ENCODE assay signal across 26 cellular contexts in the genomic region with DNA sequence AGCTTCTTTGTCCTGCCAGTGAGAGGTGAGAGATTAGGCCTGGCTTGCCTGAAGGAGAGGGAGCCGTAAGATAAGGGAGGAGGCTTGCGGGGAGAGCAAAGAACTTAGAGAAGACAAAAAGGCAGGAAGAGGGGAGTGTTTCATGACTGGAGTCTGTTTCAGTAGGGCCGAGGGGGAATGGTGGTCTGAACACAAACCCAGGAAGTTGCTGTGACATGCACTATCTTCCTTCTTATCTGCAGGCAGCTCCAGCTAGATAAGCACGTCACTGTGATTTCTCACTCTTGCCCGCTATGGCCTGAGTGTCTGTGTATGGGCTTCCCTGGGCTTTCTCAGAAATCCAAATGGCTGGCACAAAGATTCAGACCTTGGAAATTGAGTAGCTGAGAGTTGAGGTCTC.
A peak's percentile ranks its signal among the peaks of the same experiment; 100 is the strongest.
DNase-seq lines count a peak whose midpoint lies in the region; ATAC-seq, FAIRE-seq and TF ChIP-seq lines count a peak whose summit lies in the region.
"Had no signal": no experiment of that assay in that cellular context is flagged by ENCODE, and none has a peak within 500 bp of the region (broad histone marks: within the 10 kb centered on the region; RNA-seq: fewer than 3 reads in every experiment).

No MANE protein-coding gene starts in this region.

- no peaks in the 10 kb centered on the region for H3K9me3 Mint-ChIP-seq in nephron progenitor cell
- H3K9me3 Mint-ChIP-seq: CD8-positive, alpha-beta T cell had no signal

- no peaks in the 10 kb centered on the region for H3K36me3 Mint-ChIP-seq in nephron progenitor cell (ENCODE audit: low read depth)
- H3K36me3 Mint-ChIP-seq: CD8-positive, alpha-beta T cell had no signal

- ATAC-seq in DND-41 (ENCODE audit: insufficient read depth, low read depth) = no peak; the same call in 2 of the 3 replicates
- ATAC-seq in GM18909 (IDR thresholded peaks at IDR 0.05; ENCODE audit: poor library complexity, unreplicated experiment) = no peak
- ATAC-seq in GM21390 (IDR thresholded peaks at IDR 0.05; ENCODE audit: unreplicated experiment) = no peak
- no peak for ATAC-seq in pancreas
- no peak for ATAC-seq in GM19452 (IDR thresholded peaks at IDR 0.05; ENCODE audit: unreplicated experiment)
- ATAC-seq: CD8-positive, alpha-beta T cell had no signal

- H3K4me3 ChIP-seq in DND-41 (ENCODE audit: low read depth in 1 of 2, low read length in 2 of 2) (no peak overlapping the region), hepatocyte (no peak overlapping the region), pancreas (no peak overlapping the region)
- H3K4me3 ChIP-seq: Peyer's patch had no signal

- H3K4me1 ChIP-seq in DND-41 (ENCODE audit: insufficient read depth, low read length) (peaks cover 8% of the 10 kb centered on the region), hepatocyte (ENCODE audit: insufficient read depth) (peaks cover 7% of the 10 kb centered on the region), pancreas (no peaks in the 10 kb centered on the region)
- H3K4me1 ChIP-seq: Peyer's patch had no signal

- no peak for TF ChIP-seq CTCF in DND-41 (IDR thresholded peaks at IDR 0.05; ENCODE audit: borderline replicate concordance, extremely low read depth, low read length, poor library complexity, severe bottlenecking)
- TF ChIP-seq CTCF in hepatocyte (IDR thresholded peaks at IDR 0.05; ENCODE audit: poor library complexity) = no peak
- TF ChIP-seq CTCF in nephron progenitor cell (IDR thresholded peaks at IDR 0.05) = no peak
- no peak for TF ChIP-seq CTCF in pancreas (IDR thresholded peaks at IDR 0.05)

- H3K27me3 Mint-ChIP-seq in nephron progenitor cell (ENCODE audit: low read depth, poor library complexity) = peaks cover 7% of the 10 kb centered on the region

- H3K4me1 Mint-ChIP-seq in nephron progenitor cell = peaks cover 26% of the 10 kb centered on the region

- H3K27ac Mint-ChIP-seq in nephron progenitor cell = peak overlapping the region; percentile 13
- H3K27ac Mint-ChIP-seq: CD8-positive, alpha-beta T cell had no signal

- no peak overlapping the region for H3K9ac ChIP-seq in DND-41 (ENCODE audit: low read depth, low read length)

- H3K4me2 ChIP-seq in DND-41 (ENCODE audit: insufficient read depth, low read length) (no peak overlapping the region), hepatocyte (no peak overlapping the region)

- intact Hi-C loops in pancreas (cut with DNase I) = no loop called here

- no peaks in the 10 kb centered on the region for H3K9me3 ChIP-seq in DND-41 (ENCODE audit: insufficient read depth, low read length, severe bottlenecking)
- H3K9me3 ChIP-seq in hepatocyte (ENCODE audit: low read depth) = no peaks in the 10 kb centered on the region
- H3K9me3 ChIP-seq in pancreas = no peaks in the 10 kb centered on the region
- H3K9me3 ChIP-seq: Peyer's patch had no signal

- no peak overlapping the region for H3K4me3 Mint-ChIP-seq in nephron progenitor cell
- H3K4me3 Mint-ChIP-seq: CD8-positive, alpha-beta T cell had no signal

- H2AFZ ChIP-seq in DND-41 (ENCODE audit: low read depth, low read length) = peak overlapping the region; percentile 48
- no peak overlapping the region for H2AFZ ChIP-seq in hepatocyte

- H4K20me1 ChIP-seq in DND-41 (ENCODE audit: insufficient read depth, low read length) = no peaks in the 10 kb centered on the region
- no peaks in the 10 kb centered on the region for H4K20me1 ChIP-seq in hepatocyte (ENCODE audit: insufficient read depth, poor library complexity, severe bottlenecking)

- no peaks in the 10 kb centered on the region for H3K9me2 ChIP-seq in hepatocyte (replicated peaks; ENCODE audit: insufficient read depth)

- H3K36me3 ChIP-seq in DND-41 (ENCODE audit: insufficient read depth, low read length) (no peaks in the 10 kb centered on the region), hepatocyte (replicated peaks; ENCODE audit: insufficient read depth, low read depth) (no peaks in the 10 kb centered on the region), pancreas (no peaks in the 10 kb centered on the region)
- H3K36me3 ChIP-seq: Peyer's patch had no signal

- DNase-seq in DND-41 (no peak), SK-N-DZ (ENCODE audit: low spot score) (peak; percentile 81), hepatocyte (ENCODE audit: low spot score) (no peak), nephron progenitor cell (no peak), pancreas (no peak)
- DNase-seq: Calu3; CD8-positive, alpha-beta T cell; DMS153; GDM1; HCEC 1CT; IMR-90; Karpas-422; MV-4-11; NCI-H1105 treated with DMSO at 0.1 percent for 48 hours; NCI-H2081; NCI-H2171; NCI-H345; NCI-H524; NCI-H774; NK-92 treated with Interleukin-12 subunit alpha and Interleukin-12 subunit beta, amount 100 ng/mL, for 24 hours; Peyer's patch had no signal

- H3K27ac ChIP-seq in DND-41 (ENCODE audit: low read length) = no peak overlapping the region; the same call in 1 of the 2 replicates
- H3K27ac ChIP-seq in hepatocyte = peak overlapping the region; percentile 37
- H3K27ac ChIP-seq in pancreas = no peak overlapping the region
- H3K27ac ChIP-seq: Peyer's patch had no signal

- H3K27me3 ChIP-seq in DND-41 (ENCODE audit: insufficient read depth, low read length, poor library complexity) (no peaks in the 10 kb centered on the region), hepatocyte (no peaks in the 10 kb centered on the region), pancreas (no peaks in the 10 kb centered on the region)
- H3K27me3 ChIP-seq: Peyer's patch had no signal

- H3K79me2 ChIP-seq in DND-41 (ENCODE audit: insufficient read depth, low read length) (no peaks in the 10 kb centered on the region), hepatocyte (no peaks in the 10 kb centered on the region)

- WGBS in hepatocyte (ENCODE audit: low lambda C conversion rate, missing lambda C conversion rate) = 34% methylated on average over 5 of the region's 5 CpGs
- WGBS in pancreas, 2 donors = 67 to 76% methylated on average over 5 of the region's 5 CpGs

- no peak for FAIRE-seq in pancreas (lab: Jason Lieb, UNC)
- FAIRE-seq: GM18507, HTR-8/SVneo had no signal
